Comparison of ENCODE assay signal across 11 cellular contexts in genomic region chr16:3780570-3780969, GRCh38.
DNase-seq lines count a peak whose midpoint lies in the region; ATAC-seq lines count a peak whose summit lies in the region.
"Had no signal": no experiment of that assay in that cellular context is flagged by ENCODE, and none has a peak within 500 bp of the region (broad histone marks: within the 10 kb centered on the region; RNA-seq: fewer than 3 reads in every experiment).

No MANE protein-coding gene starts in this region.

- H3K9me3 Mint-ChIP-seq in activated T-helper 17 cell treated with anti-CD3 and anti-CD28 coated beads, Interleukin-2, amount 50 U/mL, for 72 hours, result no peaks in the 10 kb centered on the region
- H3K9me3 Mint-ChIP-seq in naive thymus-derived CD4-positive, alpha-beta T cell, result no peaks in the 10 kb centered on the region

- H3K4me3 Mint-ChIP-seq in activated T-helper 17 cell treated with anti-CD3 and anti-CD28 coated beads, Interleukin-2, amount 50 U/mL, for 72 hours, result no peak overlapping the region
- no peak overlapping the region for H3K4me3 Mint-ChIP-seq in naive thymus-derived CD4-positive, alpha-beta T cell

- H3K27ac Mint-ChIP-seq in activated T-helper 17 cell treated with anti-CD3 and anti-CD28 coated beads, Interleukin-2, amount 50 U/mL, for 72 hours, result no peak overlapping the region
- peak overlapping the region in 5 of 9 donors; percentile 13 to 76 (median 65) for H3K27ac Mint-ChIP-seq in naive thymus-derived CD4-positive, alpha-beta T cell

- H3K9me3 ChIP-seq in naive thymus-derived CD4-positive, alpha-beta T cell (ENCODE audit: control insufficient read depth in 2 of 3, low read length in 3 of 3), result no peaks in the 10 kb centered on the region
- H3K9me3 ChIP-seq: SJSA1, testis had no signal

- peaks cover 15% of the 10 kb centered on the region for H3K4me1 Mint-ChIP-seq in activated T-helper 17 cell treated with anti-CD3 and anti-CD28 coated beads, Interleukin-2, amount 50 U/mL, for 72 hours
- H3K4me1 Mint-ChIP-seq in naive thymus-derived CD4-positive, alpha-beta T cell, result peaks cover 7 to 39% (median 22%) of the 10 kb centered on the region in 7 donors

- no peaks in the 10 kb centered on the region for H3K4me1 ChIP-seq in naive thymus-derived CD4-positive, alpha-beta T cell (ENCODE audit: control insufficient read depth in 2 of 2, insufficient read depth in 2 of 2, low read length in 2 of 2)
- H3K4me1 ChIP-seq: SJSA1, testis had no signal

- ATAC-seq in activated T-helper 17 cell treated with anti-CD3 and anti-CD28 coated beads, Interleukin-2, amount 50 U/mL, for 72 hours (replicated peaks), result peak; percentile 26
- peak; percentile 57 for ATAC-seq in naive thymus-derived CD4-positive, alpha-beta T cell
- ATAC-seq in GM21360 (IDR thresholded peaks at IDR 0.05; ENCODE audit: unreplicated experiment), result no peak

- intact Hi-C loops in naive thymus-derived CD4-positive, alpha-beta T cell (cut with micrococcal nuclease), result loop anchor here in 1 of 2 donors (1.0 to 5.0 kb wide), 2 partner anchors 37 to 100 kb away; partner anchors contain the start of gene CREBBP

- H3K36me3 ChIP-seq in naive thymus-derived CD4-positive, alpha-beta T cell (ENCODE audit: control insufficient read depth in 2 of 3, insufficient read depth in 3 of 3, low read length in 3 of 3), result peaks cover 8 to 85% (median 10%) of the 10 kb centered on the region in 3 experiments

- H3K27me3 ChIP-seq in naive thymus-derived CD4-positive, alpha-beta T cell (ENCODE audit: control insufficient read depth in 2 of 2, insufficient read depth in 2 of 2, low read length in 2 of 2), result no peaks in the 10 kb centered on the region
- H3K27me3 ChIP-seq: SJSA1, testis had no signal

- CTCF ChIA-PET in naive thymus-derived CD4-positive, alpha-beta T cell (lab: Charles Lee), result interaction anchor here (1.0 kb wide), 1 partner anchor 97 kb away, joined by 3 read pairs; no protein-coding TSS in a partner anchor

- H3K4me3 ChIP-seq in naive thymus-derived CD4-positive, alpha-beta T cell (ENCODE audit: low read length), result no peak overlapping the region
- H3K4me3 ChIP-seq: SJSA1, testis had no signal

- POLR2A ChIA-PET in naive thymus-derived CD4-positive, alpha-beta T cell (lab: Charles Lee), result no interaction called here

- DNase-seq in NCI-H345 (lab: John Stamatoyannopoulos, UW) (peak; percentile 33), NCI-H345 treated with DMSO at 0.1 percent for 48 hours (lab: John Stamatoyannopoulos, UW; ENCODE audit: unreplicated experiment) (no peak), M059J (ENCODE audit: low read depth) (peak; percentile 8), G401 (ENCODE audit: low spot score) (no peak), AG08395 (ENCODE audit: low spot score) (no peak)
- DNase-seq in naive thymus-derived CD4-positive, alpha-beta T cell, result peak in 4 of 9 donors; percentile 8 to 41 (median 24)
- DNase-seq: testis had no signal

- H3K27me3 Mint-ChIP-seq in activated T-helper 17 cell treated with anti-CD3 and anti-CD28 coated beads, Interleukin-2, amount 50 U/mL, for 72 hours, result no peaks in the 10 kb centered on the region
- no peaks in the 10 kb centered on the region for H3K27me3 Mint-ChIP-seq in naive thymus-derived CD4-positive, alpha-beta T cell

- H3K36me3 Mint-ChIP-seq in activated T-helper 17 cell treated with anti-CD3 and anti-CD28 coated beads, Interleukin-2, amount 50 U/mL, for 72 hours (ENCODE audit: low read depth), result peaks cover 93% of the 10 kb centered on the region
- H3K36me3 Mint-ChIP-seq in naive thymus-derived CD4-positive, alpha-beta T cell, result peaks cover 4 to 26% (median 9%) of the 10 kb centered on the region in 5 donors

- in situ Hi-C loops in G401 (cut with HindIII; ENCODE audit: low sequenced_read_pairs), result no loop called here

- H3K27ac ChIP-seq in naive thymus-derived CD4-positive, alpha-beta T cell (ENCODE audit: low read depth, low read length), result no peak overlapping the region
- H3K27ac ChIP-seq: HL-60, SJSA1, testis had no signal

Comparison
In these comparisons a context has a peak if more than half of its experiments do, and no peak if none do; other contexts are left out.
1. DNase-seq: peak in NCI-H345 (single experiment) and M059J (single experiment); none in NCI-H345 treated with DMSO at 0.1 percent for 48 hours (single experiment), G401 (single experiment) and AG08395 (single experiment).